ENCODE assay signal across 14 cellular contexts in the genomic region with DNA sequence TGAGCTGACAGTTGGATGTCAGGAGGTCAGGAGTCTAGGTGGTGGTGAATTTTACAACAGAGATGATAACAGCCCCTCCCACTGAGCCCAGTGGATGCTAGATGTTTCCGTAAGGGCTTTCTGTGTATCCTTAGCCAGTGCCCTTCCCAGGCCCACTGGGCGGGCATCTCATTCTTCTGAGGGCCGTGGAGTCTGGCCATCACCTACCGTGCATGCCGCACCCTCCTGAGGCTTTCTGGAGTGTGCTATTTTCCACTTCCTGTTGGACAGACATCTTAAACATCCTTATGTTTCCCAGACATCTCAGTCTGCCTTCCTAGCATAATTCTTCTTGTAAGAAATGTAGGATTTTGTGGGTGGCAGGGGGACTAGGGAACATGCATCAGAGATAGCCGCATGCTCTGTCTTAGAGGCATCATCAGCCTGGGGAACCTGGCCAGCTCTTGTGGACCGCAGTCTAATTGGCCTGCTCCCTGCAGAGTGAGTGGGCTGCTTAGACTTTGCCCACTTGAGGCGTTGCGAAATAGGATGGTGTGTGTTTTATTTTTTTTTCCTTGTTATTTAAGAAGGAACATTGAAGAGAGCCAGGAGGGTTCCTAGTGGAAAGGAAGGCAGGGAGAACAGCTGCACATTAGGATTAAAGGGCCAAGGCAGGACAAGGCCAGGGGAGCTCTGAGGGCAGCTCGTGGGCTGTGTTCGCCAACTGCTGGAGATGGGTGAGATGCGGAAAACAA.
DNase-seq lines count a peak whose midpoint lies in the region; ATAC-seq and TF ChIP-seq lines count a peak whose summit lies in the region.
"Had no signal": no experiment of that assay in that cellular context is flagged by ENCODE, and none has a peak within 500 bp of the region (broad histone marks: within the 10 kb centered on the region; RNA-seq: fewer than 3 reads in every experiment).

No MANE protein-coding gene starts in this region.

- no peaks in the 10 kb centered on the region for H3K27me3 ChIP-seq in right lobe of liver
- H3K27me3 ChIP-seq in aorta (ENCODE audit: control insufficient read depth in 1 of 2, insufficient read depth in 2 of 2, low read length in 1 of 2) = no peaks in the 10 kb centered on the region
- H3K27me3 ChIP-seq: heart left ventricle, suprapubic skin had no signal

- H3K9me3 ChIP-seq in right lobe of liver (no peaks in the 10 kb centered on the region), aorta (ENCODE audit: control insufficient read depth, low read length) (no peaks in the 10 kb centered on the region)
- H3K9me3 ChIP-seq: heart left ventricle, suprapubic skin had no signal

- H3K27ac ChIP-seq in right lobe of liver (no peak overlapping the region), aorta (ENCODE audit: low read depth in 1 of 2, low read length in 2 of 2) (no peak overlapping the region)
- H3K27ac ChIP-seq: heart left ventricle, suprapubic skin had no signal

- no peaks in the 10 kb centered on the region for H3K36me3 Mint-ChIP-seq in brain
- H3K36me3 Mint-ChIP-seq: activated naive CD4-positive, alpha-beta T cell treated with anti-CD3 and anti-CD28 coated beads, Interleukin-2, amount 10 ng/mL, durations not matched to agents 7 days and 5 days had no signal

- DNase-seq in left cardiac atrium (peak; percentile 46), Right ventricle myocardium inferior (ENCODE audit: missing footprints) (no peak), right lobe of liver (peak in 1 of 3 donors; percentile 53), aorta (peak in 1 of 2 donors; percentile 69), midbrain (lab: John Stamatoyannopoulos, UW) (no peak), NCI-H345 treated with DMSO at 0.1 percent for 48 hours (lab: John Stamatoyannopoulos, UW; ENCODE audit: unreplicated experiment) (no peak), NCI-H2196 treated with DMSO at 0.1 percent for 48 hours (lab: John Stamatoyannopoulos, UW; ENCODE audit: unreplicated experiment) (no peak)
- DNase-seq: ACHN; activated CD4-positive, alpha-beta T cell treated with anti-CD3 and anti-CD28 coated beads for 48 hours; NCI-H1092 had no signal

- intact Hi-C loops in left cardiac atrium (cut with DNase I) (no loop called here), Right ventricle myocardium inferior (cut with DNase I) (no loop called here), right lobe of liver (cut with DNase I) (no loop called here), aorta (cut with DNase I) (no loop called here)

- no peaks in the 10 kb centered on the region for H3K9me3 Mint-ChIP-seq in brain
- H3K9me3 Mint-ChIP-seq: activated naive CD4-positive, alpha-beta T cell treated with anti-CD3 and anti-CD28 coated beads, Interleukin-2, amount 10 ng/mL, durations not matched to agents 7 days and 5 days had no signal

- no peaks in the 10 kb centered on the region for H3K4me1 ChIP-seq in right lobe of liver
- no peaks in the 10 kb centered on the region for H3K4me1 ChIP-seq in aorta (ENCODE audit: control insufficient read depth in 1 of 2, insufficient read depth in 2 of 2, low read length in 2 of 2)

- H3K4me3 ChIP-seq in right lobe of liver (no peak overlapping the region), aorta (ENCODE audit: low read length in 2 of 2) (no peak overlapping the region)
- H3K4me3 ChIP-seq: heart left ventricle, suprapubic skin had no signal

- peak overlapping the region in 1 of 5 experiments; percentile 22 for H3K4me3 Mint-ChIP-seq in brain
- H3K4me3 Mint-ChIP-seq: activated naive CD4-positive, alpha-beta T cell treated with anti-CD3 and anti-CD28 coated beads, Interleukin-2, amount 10 ng/mL, durations not matched to agents 7 days and 5 days had no signal

- TF ChIP-seq POLR2A in right lobe of liver (IDR thresholded peaks at IDR 0.05) = no peak

- ATAC-seq in left cardiac atrium = peak; percentile 23 to 46
- ATAC-seq in Right ventricle myocardium inferior = no peak
- ATAC-seq in right lobe of liver = peak in 3 of 4 donors; percentile 26 to 58 (median 51)
- ATAC-seq in aorta (ENCODE audit: low FRiP score) = peak; percentile 24

- H3K27me3 Mint-ChIP-seq in brain = no peaks in the 10 kb centered on the region

- H3K4me1 Mint-ChIP-seq in brain = peaks cover 84% of the 10 kb centered on the region
- H3K4me1 Mint-ChIP-seq: activated naive CD4-positive, alpha-beta T cell treated with anti-CD3 and anti-CD28 coated beads, Interleukin-2, amount 10 ng/mL, durations not matched to agents 7 days and 5 days had no signal

- no peak for TF ChIP-seq CTCF in brain (conservative IDR thresholded peaks at IDR 0.05)
- TF ChIP-seq CTCF in right lobe of liver (IDR thresholded peaks at IDR 0.05) = no peak

- no peaks in the 10 kb centered on the region for H3K36me3 ChIP-seq in right lobe of liver
- no peaks in the 10 kb centered on the region for H3K36me3 ChIP-seq in aorta (ENCODE audit: control insufficient read depth in 1 of 2, insufficient read depth in 2 of 2, low read length in 1 of 2)
- H3K36me3 ChIP-seq: heart left ventricle, suprapubic skin had no signal

- 72% methylated on average over 7 of the region's 12 CpGs for WGBS in right lobe of liver (ENCODE audit: insufficient coverage, low coverage, low lambda C conversion rate, missing lambda C conversion rate)
- WGBS in aorta, 2 donors = 26 to 44% methylated on average over 11 to 12 of the region's 12 CpGs

- H3K27ac Mint-ChIP-seq in brain = peak overlapping the region; percentile 31 to 87 (median 50)
- H3K27ac Mint-ChIP-seq: activated naive CD4-positive, alpha-beta T cell treated with anti-CD3 and anti-CD28 coated beads, Interleukin-2, amount 10 ng/mL, durations not matched to agents 7 days and 5 days had no signal
